15 cellular contexts compared by ENCODE assay signal in genomic region chr2:23426284-23426905, GRCh38. TPM values are rescaled to one million over a fixed set of nuclear protein-coding genes. Genes with fewer than 3 reads are reported as not detected.
DNase-seq lines count a peak whose midpoint lies in the region; ATAC-seq, FAIRE-seq and TF ChIP-seq lines count a peak whose summit lies in the region.
"Had no signal": no experiment of that assay in that cellular context is flagged by ENCODE, and none has a peak within 500 bp of the region (broad histone marks: within the 10 kb centered on the region; RNA-seq: fewer than 3 reads in every experiment).

No MANE protein-coding gene starts in this region.

- POLR2A ChIA-PET in PC-3 (lab: Charles Lee; ENCODE audit: unreplicated experiment): no interaction called here

- ATAC-seq in PC-3 (no peak), GM21737 (IDR thresholded peaks at IDR 0.05; ENCODE audit: unreplicated experiment) (no peak)

- peak overlapping the region; percentile 41; the same call in 1 of the 2 replicates for H2AFZ ChIP-seq in GM23248
- no peak overlapping the region for H2AFZ ChIP-seq in keratinocyte (ENCODE audit: control insufficient read depth, low read length)
- no peak overlapping the region for H2AFZ ChIP-seq in PC-3 (ENCODE audit: low read length)

- 29 to 30% methylated on average over 12 of the region's 12 CpGs for WGBS in GM23248 (ENCODE audit: low coverage in 1 of 2, low lambda C conversion rate in 2 of 2, missing lambda C conversion rate in 2 of 2), 2 experiments

- CTCF ChIA-PET in PC-3 (lab: Charles Lee): no interaction called here

- H3K79me2 ChIP-seq in GM23248 (ENCODE audit: insufficient read depth) (peaks cover 41% of the 10 kb centered on the region), keratinocyte (ENCODE audit: control insufficient read depth, insufficient read depth, low read length) (peaks cover 11% of the 10 kb centered on the region), PC-3 (ENCODE audit: low read length) (no peaks in the 10 kb centered on the region)

- peak overlapping the region; percentile 17; the same call in 1 of the 2 replicates for H3K4me3 ChIP-seq in GM23248
- no peak overlapping the region for H3K4me3 ChIP-seq in keratinocyte (ENCODE audit: control insufficient read depth in 2 of 3, extremely low read depth in 1 of 3, insufficient read depth in 2 of 3, low read depth in 1 of 3, low read length in 3 of 3)
- no peak overlapping the region for H3K4me3 ChIP-seq in skeletal muscle cell (ENCODE audit: low read depth, low read length)
- no peak overlapping the region for H3K4me3 ChIP-seq in PC-3 (ENCODE audit: low read length)

- H4K20me1 ChIP-seq in GM23248 (ENCODE audit: insufficient read depth) (no peaks in the 10 kb centered on the region; the same call in 1 of the 2 replicates), keratinocyte (ENCODE audit: control insufficient read depth, extremely low read depth, insufficient read depth, low read length) (peaks cover 9% of the 10 kb centered on the region), PC-3 (ENCODE audit: low read length) (no peaks in the 10 kb centered on the region)

- H3K4me2 ChIP-seq in GM23248 (ENCODE audit: unreplicated experiment): peak overlapping the region; percentile 39
- peak overlapping the region; percentile 60 for H3K4me2 ChIP-seq in keratinocyte (ENCODE audit: control insufficient read depth, extremely low read depth, insufficient read depth, low read depth, low read length)
- H3K4me2 ChIP-seq in PC-3 (ENCODE audit: low read length): no peak overlapping the region

- intact Hi-C loops in PC-3 (cut with micrococcal nuclease): no loop called here

- in situ Hi-C loops in GM23248 (cut with MboI): no loop called here

- H3K9me2 ChIP-seq in GM23248 (ENCODE audit: insufficient read depth): no peaks in the 10 kb centered on the region
- no peaks in the 10 kb centered on the region for H3K9me2 ChIP-seq in PC-3 (replicated peaks; ENCODE audit: low read length)

- peaks cover 30% of the 10 kb centered on the region for H3F3A ChIP-seq in GM23248 (ENCODE audit: insufficient read depth)
- H3F3A ChIP-seq in PC-3 (ENCODE audit: low read length, unreplicated experiment): no peaks in the 10 kb centered on the region

- H3K9me1 ChIP-seq in keratinocyte (ENCODE audit: control insufficient read depth, extremely low read depth, insufficient read depth, low read length): peaks cover 4% of the 10 kb centered on the region

- peak overlapping the region; percentile 43 for H3K9ac ChIP-seq in GM23248
- no peak overlapping the region for H3K9ac ChIP-seq in keratinocyte (ENCODE audit: control insufficient read depth, extremely low read depth, insufficient read depth, low read length)
- no peak overlapping the region for H3K9ac ChIP-seq in PC-3 (ENCODE audit: low read length)

- no TSS peak for BruUV-seq in PC-3 (replicated peaks; lab: Mats Ljungman, UMichigan)

- peaks cover 28% of the 10 kb centered on the region for H3K4me1 ChIP-seq in GM23248 (ENCODE audit: insufficient read depth)
- peaks cover 18% of the 10 kb centered on the region for H3K4me1 ChIP-seq in keratinocyte (ENCODE audit: control insufficient read depth, extremely low read depth, insufficient read depth, low read length)
- no peaks in the 10 kb centered on the region for H3K4me1 ChIP-seq in PC-3 (ENCODE audit: insufficient read depth, low read length)

- dilution Hi-C loops in keratinocyte (cut with MboI; ENCODE audit: extremely low pct_ligation_motif_present, low sequenced_read_pairs): no loop called here

- FAIRE-seq in keratinocyte (lab: Jason Lieb, UNC): no peak
- FAIRE-seq: RCC 7860 had no signal

- TF ChIP-seq CTCF in keratinocyte (optimal IDR thresholded peaks at IDR 0.05 in 1 of 3, IDR thresholded peaks at IDR 0.05 in 1 of 3, conservative IDR thresholded peaks at IDR 0.05 in 1 of 3; ENCODE audit: extremely low read depth in 1 of 3, insufficient read depth in 2 of 3, low read length in 3 of 3): no peak
- no peak for TF ChIP-seq CTCF in PC-3 (conservative IDR thresholded peaks at IDR 0.05; ENCODE audit: low read depth, low read length)

- no peaks in the 10 kb centered on the region for H3K9me3 ChIP-seq in GM23248 (ENCODE audit: low read depth)
- no peaks in the 10 kb centered on the region for H3K9me3 ChIP-seq in keratinocyte (ENCODE audit: control insufficient read depth, low read depth, low read length)
- H3K9me3 ChIP-seq in PC-3 (ENCODE audit: low read length): no peaks in the 10 kb centered on the region

- DNase-seq in GM23248 (peak; percentile 94), dedifferentiated amniotic fluid mesenchymal stem cell (ENCODE audit: extremely low spot score) (peak; percentile 50), keratinocyte (ENCODE audit: low read depth, low spot score) (no peak), skeletal muscle cell (ENCODE audit: low read depth) (peak; percentile 60), NCI-H2171 treated with DMSO at 0.1 percent for 48 hours (lab: John Stamatoyannopoulos, UW) (no peak), foreskin melanocyte (no peak), PC-3 (no peak)
- DNase-seq: activated B cell treated with CpG ODN at 0.5 μM for 24 hours; activated gamma-delta T cell treated with Interleukin-2 at 50 U/mL for 16 hours; effector CD8-positive, alpha-beta T cell; kidney glomerular epithelial cell; NCI-H1694 treated with DMSO at 0.1 percent for 48 hours had no signal

- H3K27me3 ChIP-seq in GM23248 (replicated peaks; ENCODE audit: insufficient read depth) (no peaks in the 10 kb centered on the region), keratinocyte (ENCODE audit: control insufficient read depth, extremely low read depth, insufficient read depth, low read length) (no peaks in the 10 kb centered on the region), PC-3 (ENCODE audit: low read length) (no peaks in the 10 kb centered on the region)

- H3K36me3 ChIP-seq in GM23248 (ENCODE audit: low read depth): no peaks in the 10 kb centered on the region
- peaks cover 0 to 4% of the 10 kb centered on the region in 2 experiments for H3K36me3 ChIP-seq in keratinocyte (ENCODE audit: control insufficient read depth in 2 of 2, extremely low read depth in 1 of 2, insufficient read depth in 2 of 2, low read length in 2 of 2)
- no peaks in the 10 kb centered on the region for H3K36me3 ChIP-seq in PC-3 (ENCODE audit: low read depth, low read length)

- H3K27ac ChIP-seq in GM23248 (peak overlapping the region; percentile 73), keratinocyte (ENCODE audit: control insufficient read depth, insufficient read depth, low read length) (no peak overlapping the region), PC-3 (ENCODE audit: low read length) (no peak overlapping the region)
- H3K27ac ChIP-seq: C4-2B had no signal

RNA-seq across cellular contexts. Expression of gene KLHL29, which starts 41.4 kb away (rescaled TPM):
- total RNA-seq in GM23248 (2014; rRNA removed; shearing (Covaris generic)): 4.7 and 6.4 TPM in 2 replicates
- polyA plus RNA-seq in GM23248 (2016; fragmentation: Nextera tagmentation; extraction: Ambion mirVana): 1.7 and 1.9 TPM in 2 replicates
- 4.7 to 6.4 TPM (median 5.5 TPM) in 3 replicates for polyA plus RNA-seq in keratinocyte
- polyA plus RNA-seq in keratinocyte (2011; ENCODE audit: low read depth): 3.5 TPM
- polyA plus RNA-seq in keratinocyte (2011; cell fraction: cytosol; rRNA removed): 4.8 and 6.4 TPM in 2 replicates
- 18.9 and 23.7 TPM in 2 replicates for polyA plus RNA-seq in keratinocyte (2011; cell fraction: nucleus; rRNA removed)
- 7.6 and 7.7 TPM in 2 replicates for polyA plus RNA-seq in keratinocyte (2012; ENCODE audit: low replicate concordance)
- polyA minus RNA-seq in keratinocyte: 4.6 to 9.8 TPM (median 8.6 TPM) in 3 replicates
- 5.6 TPM for polyA minus RNA-seq in keratinocyte (2011; cell fraction: cytosol; rRNA and poly(A)+ RNA removed)
- polyA minus RNA-seq in keratinocyte (2011; cell fraction: nucleus; rRNA and poly(A)+ RNA removed): 11.4 and 14.5 TPM in 2 replicates
- 2.6 and 3.1 TPM in 2 replicates for total RNA-seq in PC-3 (2014; rRNA removed)

Comparison
In these comparisons a context has a peak if more than half of its experiments do, and no peak if none do; other contexts are left out.
1. DNase-seq: peak in GM23248 (single experiment), dedifferentiated amniotic fluid mesenchymal stem cell (single experiment) and skeletal muscle cell (single experiment); none in keratinocyte (single experiment), NCI-H2171 treated with DMSO at 0.1 percent for 48 hours (single experiment), foreskin melanocyte (single experiment) and PC-3 (single experiment).